In the genomic region with DNA sequence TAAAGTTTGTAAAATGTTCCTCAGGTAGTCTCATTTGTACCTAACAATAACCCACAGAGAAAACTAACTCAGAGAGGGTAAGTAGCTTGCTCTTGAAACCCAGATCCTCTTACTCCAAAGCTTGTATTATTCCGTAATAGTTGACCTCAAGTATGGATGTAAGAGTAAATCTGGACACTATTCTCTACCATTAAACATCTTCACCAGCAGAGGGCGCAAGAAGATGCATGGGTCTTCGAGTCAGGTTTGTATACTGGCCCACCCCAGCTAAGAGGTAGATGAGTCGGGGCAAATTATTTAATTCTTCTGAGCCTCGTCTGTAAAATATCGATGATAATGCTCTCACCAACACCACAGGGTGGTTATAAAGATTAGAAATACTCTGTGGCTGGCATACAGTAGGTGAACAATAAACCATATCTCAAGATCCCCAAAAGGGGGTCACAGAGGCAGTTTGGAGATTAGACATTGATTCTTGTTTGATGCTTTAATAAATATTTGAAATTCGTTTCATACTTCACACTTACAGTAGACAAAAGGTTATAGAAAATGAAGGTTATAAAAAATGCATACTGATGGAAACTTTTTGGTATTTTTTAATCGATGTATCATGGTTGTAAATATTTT, we compare ENCODE assay signal across 1 cellular context.
TF ChIP-seq lines count a peak whose summit lies in the region.

No MANE protein-coding gene starts in this region.

TF ChIP-seq in GM23338, 12 proteins besides CTCF, POLR2A, EP300 and RAD21 (continued from another document):
- no peak for TF ChIP-seq REST (IDR thresholded peaks at IDR 0.05; ENCODE audit: unreplicated experiment)
- no peak for TF ChIP-seq EZH2 (IDR thresholded peaks at IDR 0.05; ENCODE audit: low read depth, unreplicated experiment)
- TF ChIP-seq CREB1 (CRISPR knock-in tag; IDR thresholded peaks at IDR 0.05; ENCODE audit: low read depth), result no peak
- no peak for TF ChIP-seq NANOG (IDR thresholded peaks at IDR 0.05; ENCODE audit: borderline replicate concordance)
- no peak for TF ChIP-seq STAT1 (IDR thresholded peaks at IDR 0.05; ENCODE audit: unreplicated experiment)
- TF ChIP-seq ETS1 (IDR thresholded peaks at IDR 0.05), result no peak
- TF ChIP-seq ZNF331 (CRISPR knock-in tag; IDR thresholded peaks at IDR 0.05; ENCODE audit: low read depth), result no peak
TF ChIP-seq in GM23338: peak in this region for 0.
